ENCODE assay signal across 17 cellular contexts in genomic region chr1:19744335-19744743, GRCh38. TPM values are rescaled to one million over a fixed set of nuclear protein-coding genes. Genes with fewer than 3 reads are reported as not detected.
DNase-seq lines count a peak whose midpoint lies in the region; ATAC-seq, FAIRE-seq and TF ChIP-seq lines count a peak whose summit lies in the region.
"Had no signal": no experiment of that assay in that cellular context is flagged by ENCODE, and none has a peak within 500 bp of the region (broad histone marks: within the 10 kb centered on the region; RNA-seq: fewer than 3 reads in every experiment).

No MANE protein-coding gene starts in this region.

- H2BK15ac ChIP-seq in IMR-90 (ENCODE audit: low read depth, low read length): no peak overlapping the region

- no peak for TF ChIP-seq RAD21 in IMR-90 (IDR thresholded peaks at IDR 0.05; ENCODE audit: low read length)

- TF ChIP-seq CTCF in IMR-90 (conservative IDR thresholded peaks at IDR 0.05; ENCODE audit: low read depth, low read length): no peak

- dilution Hi-C loops in IMR-90 (cut with HindIII; ENCODE audit: low sequenced_read_pairs, unreplicated experiment): no loop called here

- H3K23ac ChIP-seq in IMR-90 (ENCODE audit: low read depth, low read length): no peak overlapping the region

- H3K9me1 ChIP-seq in IMR-90 (ENCODE audit: insufficient read depth, low read length): peaks cover 8% of the 10 kb centered on the region; the same call in 1 of the 2 replicates

- H4K5ac ChIP-seq in IMR-90 (ENCODE audit: low read depth, low read length): no peak overlapping the region

- H3K27me3 ChIP-seq in IMR-90 (ENCODE audit: control insufficient read depth, insufficient read depth, low read length): no peaks in the 10 kb centered on the region
- H3K27me3 ChIP-seq in right cardiac atrium (ENCODE audit: control insufficient read depth, insufficient read depth): no peaks in the 10 kb centered on the region
- H3K27me3 ChIP-seq in small intestine (ENCODE audit: control insufficient read depth in 2 of 2, insufficient read depth in 2 of 2, low read length in 2 of 2): no peaks in the 10 kb centered on the region
- H3K27me3 ChIP-seq: Peyer's patch had no signal

- no peak overlapping the region for H3K56ac ChIP-seq in IMR-90 (ENCODE audit: extremely low read depth, insufficient read depth, low read length)

- no peak overlapping the region for H3K18ac ChIP-seq in IMR-90 (ENCODE audit: low read depth, low read length)

- H3K4me1 ChIP-seq in IMR-90 (ENCODE audit: control insufficient read depth, insufficient read depth, low read length) (no peaks in the 10 kb centered on the region), right cardiac atrium (ENCODE audit: control insufficient read depth, insufficient read depth, low read length) (no peaks in the 10 kb centered on the region), small intestine (ENCODE audit: control insufficient read depth in 2 of 2, insufficient read depth in 1 of 2, low read depth in 1 of 2, low read length in 1 of 2) (peaks cover 7 to 13% of the 10 kb centered on the region in 2 donors)
- H3K4me1 ChIP-seq: Caco-2 had no signal

- H3K4me3 ChIP-seq in IMR-90 (ENCODE audit: insufficient read depth, low read depth, low read length) (no peak overlapping the region), right cardiac atrium (ENCODE audit: low read length) (no peak overlapping the region), small intestine (ENCODE audit: low read depth in 1 of 2, low read length in 2 of 2) (no peak overlapping the region)
- H3K4me3 ChIP-seq: Peyer's patch had no signal

- 0 out of 4 replicates have a peak, but pooled peaks cover 0 to 3% of the 10 kb centered on the region in 2 experiments for H3K79me1 ChIP-seq in IMR-90 (ENCODE audit: low read depth in 1 of 2, low read length in 2 of 2)

- no peak for TF ChIP-seq POLR2A in IMR-90 (IDR thresholded peaks at IDR 0.05; ENCODE audit: low read depth, low read length)

- no peak overlapping the region for H3K4me2 ChIP-seq in IMR-90 (ENCODE audit: low read depth, low read length)
- H3K4me2 ChIP-seq: SK-N-SH had no signal

- no peak overlapping the region for H2BK120ac ChIP-seq in IMR-90 (ENCODE audit: low read depth, low read length)

- POLR2A ChIA-PET in IMR-90 (lab: Charles Lee; ENCODE audit: unreplicated experiment): no interaction called here

- no peak overlapping the region for H3K4ac ChIP-seq in IMR-90 (ENCODE audit: low read depth, low read length)

- H3K36me3 ChIP-seq in IMR-90 (ENCODE audit: control insufficient read depth, insufficient read depth, low read length) (peaks cover 24% of the 10 kb centered on the region), small intestine (ENCODE audit: control insufficient read depth in 2 of 2, insufficient read depth in 2 of 2, low read length in 2 of 2) (peaks cover 0 to 3% of the 10 kb centered on the region in 2 donors)

- no peak overlapping the region for H4K91ac ChIP-seq in IMR-90 (ENCODE audit: insufficient read depth, low read depth, low read length)

- FAIRE-seq in small intestine (lab: Jason Lieb, UNC): no peak

- DNase-seq in AG20443 (ENCODE audit: low spot score) (peak; percentile 23), IMR-90 (no peak), right cardiac atrium (no peak), small intestine (peak; percentile 90), DMS 273 treated with DMSO at 0.1 percent for 48 hours (lab: John Stamatoyannopoulos, UW) (no peak), NCI-H345 treated with DMSO at 0.1 percent for 48 hours (lab: John Stamatoyannopoulos, UW; ENCODE audit: unreplicated experiment) (no peak)
- DNase-seq: Caco-2; CD4-positive, CD25-positive, alpha-beta regulatory T cell; KBM-7; NCI-H1436; NCI-H2029; NCI-H2171; NCI-H446 treated with DMSO at 0.1 percent for 48 hours; SHP77; SK-N-SH had no signal

- H4K20me1 ChIP-seq in IMR-90 (ENCODE audit: insufficient read depth, low read length): no peaks in the 10 kb centered on the region

- no peak overlapping the region for H2AK5ac ChIP-seq in IMR-90 (ENCODE audit: low read depth, low read length)

- H2AFZ ChIP-seq in IMR-90 (replicated peaks; ENCODE audit: low read length, poor library complexity): no peak overlapping the region

- H2AK9ac ChIP-seq in IMR-90 (replicated peaks; ENCODE audit: low read depth, low read length, poor library complexity): no peak overlapping the region

- intact Hi-C loops in IMR-90 (cut with micrococcal nuclease): no loop called here
- intact Hi-C loops in right cardiac atrium (cut with DNase I): no loop called here

- CTCF ChIA-PET in IMR-90 (lab: Yijun Ruan, JAX): no interaction called here

- H3K27ac ChIP-seq in IMR-90 (ENCODE audit: insufficient read depth, low read length) (no peak overlapping the region), right cardiac atrium (ENCODE audit: low read length) (no peak overlapping the region), small intestine (ENCODE audit: low read depth in 1 of 2, low read length in 1 of 2) (peak overlapping the region; percentile 83 to 94)

- no TSS peak for BruUV-seq in IMR-90 (replicated peaks; lab: Mats Ljungman, UMichigan)

- no peak overlapping the region for H2BK5ac ChIP-seq in IMR-90 (ENCODE audit: low read depth, low read length, poor library complexity, severe bottlenecking)

- in situ Hi-C loops in IMR-90 (cut with MboI; ENCODE audit: low sequenced_read_pairs): no loop called here

- no peak overlapping the region for H2BK20ac ChIP-seq in IMR-90 (ENCODE audit: low read depth, low read length)

- H3K14ac ChIP-seq in IMR-90 (replicated peaks; ENCODE audit: low read depth, low read length): no peak overlapping the region

- ATAC-seq in IMR-90 (ENCODE audit: low read depth) (0 out of 2 replicates have a peak, but pooled peaks have one; percentile 24), right cardiac atrium (peak; percentile 60 to 70), HG03378 (IDR thresholded peaks at IDR 0.05; ENCODE audit: unreplicated experiment) (no peak)

- H3K9me3 ChIP-seq in IMR-90 (ENCODE audit: control insufficient read depth, insufficient read depth, low read length): no peaks in the 10 kb centered on the region
- H3K9me3 ChIP-seq in right cardiac atrium (ENCODE audit: control insufficient read depth, low read length): no peaks in the 10 kb centered on the region
- no peaks in the 10 kb centered on the region for H3K9me3 ChIP-seq in small intestine (ENCODE audit: control insufficient read depth, low read depth)
- H3K9me3 ChIP-seq: Caco-2, Peyer's patch, SK-N-SH had no signal

- no peak overlapping the region for H4K8ac ChIP-seq in IMR-90 (ENCODE audit: low read depth in 2 of 2, low read length in 2 of 2)

- 90% methylated on average over 2 of the region's 4 CpGs; no CpG with 5 or more reads in 1 of the 2 experiments for WGBS in IMR-90 (ENCODE audit: extremely low coverage in 2 of 2, insufficient read length in 1 of 2), 2 experiments
- 73% methylated on average over 4 of the region's 4 CpGs for WGBS in right cardiac atrium
- 61 to 78% (median 69%) methylated on average over 4 of the region's 4 CpGs for WGBS in small intestine, 3 donors

- no peak overlapping the region for H3K9ac ChIP-seq in IMR-90 (ENCODE audit: low read depth, low read length)
- H3K9ac ChIP-seq: SK-N-SH had no signal

TF ChIP-seq in IMR-90, 13 proteins besides CTCF, POLR2A, EP300 and RAD21:
- no peak for TF ChIP-seq MAFK (IDR thresholded peaks at IDR 0.05; ENCODE audit: low read depth, low read length)
- no peak for TF ChIP-seq MXI1 (IDR thresholded peaks at IDR 0.05; ENCODE audit: borderline replicate concordance, low read depth, low read length)
- TF ChIP-seq ELK1 (IDR thresholded peaks at IDR 0.05; ENCODE audit: borderline replicate concordance, low read depth, low read length): no peak
- no peak for TF ChIP-seq SMC3 (IDR thresholded peaks at IDR 0.05; ENCODE audit: low read depth, low read length)
- TF ChIP-seq FOS (IDR thresholded peaks at IDR 0.05; ENCODE audit: low read depth, low read length): no peak
- TF ChIP-seq NFE2L2 (IDR thresholded peaks at IDR 0.05; ENCODE audit: low read depth, low read length): no peak
- TF ChIP-seq CHD1 (IDR thresholded peaks at IDR 0.05; ENCODE audit: low read depth, low read length): no peak
- TF ChIP-seq CEBPB (IDR thresholded peaks at IDR 0.05; ENCODE audit: low read depth, low read length): no peak
- no peak for TF ChIP-seq RFX5 (IDR thresholded peaks at IDR 0.05; ENCODE audit: low read depth, low read length)
- no peak for TF ChIP-seq RCOR1 (IDR thresholded peaks at IDR 0.05; ENCODE audit: insufficient replicate concordance, low read length)
- TF ChIP-seq MAZ (IDR thresholded peaks at IDR 0.05; ENCODE audit: borderline replicate concordance, low read depth, low read length): no peak
- no peak for TF ChIP-seq USF2 (IDR thresholded peaks at IDR 0.05; ENCODE audit: low read depth, low read length)
- TF ChIP-seq BHLHE40 (IDR thresholded peaks at IDR 0.05; ENCODE audit: low read depth, low read length): no peak

RNA-seq across cellular contexts. Expression of gene TMCO4, which starts 55.4 kb away (rescaled TPM):
- total RNA-seq in IMR-90 (2012; rRNA removed) (6.9 and 7.3 TPM in 2 replicates), right cardiac atrium (10 to 100 TPM; 10.4 to 11.5 (median 11.0) TPM)
- polyA plus RNA-seq in IMR-90 (2012; rRNA removed) (8.4 and 8.6 TPM in 2 replicates), right cardiac atrium (8.4 TPM), small intestine (10 to 100 TPM; 28.6 to 59.0 (median 45.4) TPM)
- polyA plus RNA-seq in IMR-90 (2012; cell fraction: cytosol; rRNA removed): 7.3 and 8.9 TPM in 2 replicates
- 11.4 and 14.8 TPM in 2 replicates for polyA plus RNA-seq in IMR-90 (2012; cell fraction: nucleus; rRNA removed; ENCODE audit: low replicate concordance)

Comparison
In these comparisons a context has a peak if more than half of its experiments do, and no peak if none do; other contexts are left out.
1. DNase-seq: peak in AG20443 (single experiment) and small intestine (single experiment); none in IMR-90 (single experiment), right cardiac atrium (0 of 3), DMS 273 treated with DMSO at 0.1 percent for 48 hours (single experiment) and NCI-H345 treated with DMSO at 0.1 percent for 48 hours (single experiment).
2. H3K27ac ChIP-seq: peak in small intestine (2 of 2); none in IMR-90 (single experiment) and right cardiac atrium (single experiment).